In the genomic region with DNA sequence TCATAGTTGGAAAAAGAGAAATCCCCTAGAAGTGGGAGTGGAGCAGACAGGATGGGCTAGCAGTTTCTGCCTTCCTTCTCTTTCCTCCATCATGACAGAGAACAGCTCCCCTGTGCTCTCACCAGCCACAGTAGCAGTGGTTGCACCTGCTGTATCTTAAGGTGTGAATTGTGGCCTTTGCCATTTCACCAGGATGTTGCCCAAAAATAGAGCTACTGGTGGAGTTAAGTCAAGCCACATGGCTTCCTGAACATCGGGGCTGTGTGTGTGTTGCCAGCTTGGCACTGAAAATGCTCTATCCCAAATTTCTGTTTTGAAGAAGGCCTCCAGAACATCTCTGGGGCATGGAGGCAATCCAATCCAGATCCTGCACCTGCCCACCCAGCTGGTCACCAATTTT, we compare ENCODE assay signal across 17 cellular contexts.
"Had no signal": no experiment of that assay in that cellular context is flagged by ENCODE, and none has a peak within 500 bp of the region (broad histone marks: within the 10 kb centered on the region; RNA-seq: fewer than 3 reads in every experiment).

No MANE protein-coding gene starts in this region.

- ATAC-seq: activated naive CD4-positive, alpha-beta T cell treated with anti-CD3 and anti-CD28 coated beads, Interleukin-2, amount 50 U/mL, for 72 hours; activated T-cell treated with anti-CD3 and anti-CD28 coated beads, Interleukin-2, amount 50 U/mL, for 72 hours; upper lobe of right lung; WTC11 had no signal

- H3K36me3 ChIP-seq: gastrocnemius medialis, heart right ventricle, pancreas, stomach, upper lobe of right lung had no signal

- H3K36me3 Mint-ChIP-seq: activated naive CD4-positive, alpha-beta T cell treated with anti-CD3 and anti-CD28 coated beads, Interleukin-2, amount 50 U/mL, for 72 hours; WTC11 had no signal

- H3K9me3 ChIP-seq: gastrocnemius medialis, heart right ventricle, pancreas, stomach, testis, upper lobe of right lung had no signal

- H3K4me3 Mint-ChIP-seq: activated T-cell treated with anti-CD3 and anti-CD28 coated beads, Interleukin-2, amount 50 U/mL, for 72 hours; endodermal cell; WTC11 had no signal

- H3K27me3 ChIP-seq: gastrocnemius medialis, heart right ventricle, pancreas, stomach, testis, upper lobe of right lung had no signal

- H3K27ac Mint-ChIP-seq: activated naive CD4-positive, alpha-beta T cell treated with anti-CD3 and anti-CD28 coated beads, Interleukin-2, amount 50 U/mL, for 72 hours; activated T-cell treated with anti-CD3 and anti-CD28 coated beads, Interleukin-2, amount 50 U/mL, for 72 hours; endodermal cell had no signal

- H3K27ac ChIP-seq: heart right ventricle, pancreas, stomach, testis, upper lobe of right lung had no signal

- H3K4me3 ChIP-seq: gastrocnemius medialis, heart right ventricle, lung, pancreas, stomach, testis, upper lobe of right lung had no signal

- DNase-seq: activated CD4-positive, alpha-beta T cell treated with anti-CD3 and anti-CD28 coated beads for 48 hours; activated CD8-positive, alpha-beta memory T cell treated with anti-CD3 and anti-CD28 coated beads, Interleukin-2, amount 50 U/mL, for 48 hours; activated gamma-delta T cell; activated T-cell treated with anti-CD3 and anti-CD28 coated beads, Interleukin-2, amount 50 U/mL, for 72 hours; endodermal cell; gastrocnemius medialis; heart right ventricle; left cardiac atrium; midbrain; pancreas; stimulated activated CD4-positive, alpha-beta T cell treated with anti-CD3 and anti-CD28 coated beads, Interleukin-1b, Interleukin-23, amount 100 ng/mL, for 48 hours; stomach; testis; upper lobe of right lung had no signal

- H3K4me1 ChIP-seq: stomach, testis, upper lobe of right lung had no signal

- H3K9me3 Mint-ChIP-seq: activated naive CD4-positive, alpha-beta T cell treated with anti-CD3 and anti-CD28 coated beads, Interleukin-2, amount 50 U/mL, for 72 hours; activated T-cell treated with anti-CD3 and anti-CD28 coated beads, Interleukin-2, amount 50 U/mL, for 72 hours; endodermal cell; WTC11 had no signal
